In genomic region chr9:136971746-136972145, GRCh38 we compare ENCODE assay signal across 36 cellular contexts. TPM values are rescaled to one million over a fixed set of nuclear protein-coding genes. Genes with fewer than 3 reads are reported as not detected.
"Had no signal": no experiment of that assay in that cellular context is flagged by ENCODE, and none has a peak within 500 bp of the region (broad histone marks: within the 10 kb centered on the region; RNA-seq: fewer than 3 reads in every experiment).

No MANE protein-coding gene starts in this region.

- DNase-seq: activated B cell treated with CpG ODN at 0.5 μM for 24 hours; activated CD4-positive, alpha-beta memory T cell treated with anti-CD3 and anti-CD28 coated beads for 36 hours; activated CD4-positive, alpha-beta T cell treated with anti-CD3 and anti-CD28 coated beads for 4 hours; activated CD4-positive, alpha-beta T cell treated with anti-CD3 and anti-CD28 coated beads, Interleukin-2, amount 10 ng/mL, durations not matched to agents 24 days and 14 days; activated CD4-positive, alpha-beta T cell treated with anti-CD3 and anti-CD28 coated beads, Interleukin-2, amount 50 U/mL, for 1 hour; activated CD4-positive, alpha-beta T cell treated with anti-CD3 and anti-CD28 coated beads, Interleukin-2, amount 50 U/mL, for 4 hours; activated CD4-positive, CD25-positive, alpha-beta regulatory T cell treated with anti-CD3 and anti-CD28 coated beads, Interleukin-2, amount 50 U/mL, for 72 hours; activated CD8-positive, alpha-beta memory T cell treated with anti-CD3 and anti-CD28 coated beads, Interleukin-2, amount 50 U/mL, for 4 hours; activated CD8-positive, alpha-beta T cell treated with anti-CD3 and anti-CD28 coated beads for 36 hours; activated effector memory CD4-positive, alpha-beta T cell treated with anti-CD3 and anti-CD28 coated beads, Interleukin-2, amount 50 U/mL, for 16 hours; activated gamma-delta T cell treated with Interleukin-2 at 50 U/mL for 16 hours; activated naive CD4-positive, alpha-beta T cell; activated naive CD4-positive, alpha-beta T cell treated with anti-CD3 and anti-CD28 coated beads for 36 hours; activated naive CD4-positive, alpha-beta T cell treated with anti-CD3 and anti-CD28 coated beads, Interleukin-2, amount 50 U/mL, for 16 hours; activated naive CD8-positive, alpha-beta T cell treated with anti-CD3 and anti-CD28 coated beads for 36 hours; activated T-cell treated with anti-CD3 and anti-CD28 coated beads for 4 hours; activated T-cell treated with anti-CD3 and anti-CD28 coated beads, Interleukin-2, amount 50 U/mL, for 1 hour; activated T-cell treated with anti-CD3 and anti-CD28 coated beads, Interleukin-2, amount 50 U/mL, for 4 hours; activated T-cell treated with anti-CD3 and anti-CD28 coated beads, Interleukin-2, amount 50 U/mL, for 72 hours; adrenal gland; amniotic stem cell; aorta; body of pancreas; brain microvascular endothelial cell; central memory CD4-positive, alpha-beta T cell; cerebellar nuclear complex; T-helper 1 cell; T-helper 2 cell; T-helper 9 cell had no signal

- H3K27me3 ChIP-seq: adrenal gland, body of pancreas, brain microvascular endothelial cell, breast epithelium had no signal

- ATAC-seq: activated CD8-positive, alpha-beta T cell treated with anti-CD3 and anti-CD28 coated beads for 36 hours; activated naive CD4-positive, alpha-beta T cell treated with anti-CD3 and anti-CD28 coated beads, Interleukin-2, amount 50 U/mL, for 72 hours; activated T-cell treated with anti-CD3 and anti-CD28 coated beads, Interleukin-2, amount 50 U/mL, for 4 hours; activated T-cell treated with anti-CD3 and anti-CD28 coated beads, Interleukin-2, amount 50 U/mL, for 72 hours; activated T-helper 17 cell treated with anti-CD3 and anti-CD28 coated beads, Interleukin-2, amount 50 U/mL, for 72 hours; body of pancreas had no signal

- H3K4me3 ChIP-seq: adrenal gland, body of pancreas, breast epithelium had no signal

- H3K4me1 ChIP-seq: body of pancreas, breast epithelium had no signal

- H3K9me3 ChIP-seq: adrenal gland, body of pancreas, breast epithelium had no signal

- H3K27ac ChIP-seq: adrenal gland, body of pancreas, brain microvascular endothelial cell, breast epithelium, VCaP had no signal

- H3K36me3 ChIP-seq: adrenal gland, brain microvascular endothelial cell, breast epithelium had no signal

RNA-seq across cellular contexts. Expression of gene PTGDS, which starts 5.6 kb away (rescaled TPM):
- total RNA-seq: activated B cell treated with CpG ODN at 0.5 μM for 24 hours; activated CD4-positive, alpha-beta memory T cell treated with anti-CD3 and anti-CD28 coated beads for 36 hours; activated CD4-positive, alpha-beta T cell treated with anti-CD3 and anti-CD28 coated beads, Interleukin-2, amount 10 ng/mL, durations not matched to agents 24 days and 14 days; activated CD8-positive, alpha-beta memory T cell treated with anti-CD3 and anti-CD28 coated beads for 36 hours; activated CD8-positive, alpha-beta T cell treated with anti-CD3 and anti-CD28 coated beads for 36 hours; activated naive CD4-positive, alpha-beta T cell treated with anti-CD3 and anti-CD28 coated beads for 36 hours; activated naive CD4-positive, alpha-beta T cell treated with anti-CD3 and anti-CD28 coated beads, Interleukin-2, amount 50 U/mL, for 72 hours; activated naive CD8-positive, alpha-beta T cell treated with anti-CD3 and anti-CD28 coated beads for 36 hours; activated T-cell treated with anti-CD3 and anti-CD28 coated beads, Interleukin-2, amount 50 U/mL, for 72 hours had no signal

RNA-seq across cellular contexts. Expression of gene LCNL1, which starts 11.0 kb away (rescaled TPM):
- total RNA-seq: activated B cell treated with CpG ODN at 0.5 μM for 24 hours; activated CD4-positive, alpha-beta memory T cell treated with anti-CD3 and anti-CD28 coated beads for 36 hours; activated CD4-positive, alpha-beta T cell treated with anti-CD3 and anti-CD28 coated beads, Interleukin-2, amount 10 ng/mL, durations not matched to agents 24 days and 14 days; activated CD8-positive, alpha-beta T cell treated with anti-CD3 and anti-CD28 coated beads for 36 hours; activated naive CD4-positive, alpha-beta T cell treated with anti-CD3 and anti-CD28 coated beads for 36 hours; activated naive CD4-positive, alpha-beta T cell treated with anti-CD3 and anti-CD28 coated beads, Interleukin-2, amount 50 U/mL, for 72 hours; activated naive CD8-positive, alpha-beta T cell treated with anti-CD3 and anti-CD28 coated beads for 36 hours; activated T-cell treated with anti-CD3 and anti-CD28 coated beads, Interleukin-2, amount 50 U/mL, for 4 hours; activated T-cell treated with anti-CD3 and anti-CD28 coated beads, Interleukin-2, amount 50 U/mL, for 72 hours; activated T-helper 1 cell treated with anti-CD3 and anti-CD28 coated beads, Interleukin-12 subunit alpha, Interleukin-12 subunit beta, Interleukin-2, Interleukin-4 antibody, amounts not matched to agents 30 ng/mL and 10 ng/mL and 1 ng/mL, durations not matched to agents 14 hours and 24 hours and 36 hours; body of pancreas had no signal

RNA-seq across cellular contexts. Expression of gene LCN12, which starts 19.7 kb away (rescaled TPM):
- total RNA-seq: astrocyte had no signal

RNA-seq across cellular contexts. Expression of gene CLIC3, which starts 24.6 kb away (rescaled TPM):
- total RNA-seq: activated B cell treated with CpG ODN at 0.5 μM for 24 hours; activated CD4-positive, alpha-beta T cell treated with anti-CD3 and anti-CD28 coated beads, Interleukin-2, amount 10 ng/mL, durations not matched to agents 24 days and 14 days; activated CD8-positive, alpha-beta memory T cell treated with anti-CD3 and anti-CD28 coated beads for 36 hours; activated CD8-positive, alpha-beta T cell treated with anti-CD3 and anti-CD28 coated beads for 36 hours; activated naive CD4-positive, alpha-beta T cell treated with anti-CD3 and anti-CD28 coated beads for 36 hours; activated naive CD4-positive, alpha-beta T cell treated with anti-CD3 and anti-CD28 coated beads, Interleukin-2, amount 50 U/mL, for 72 hours; activated naive CD8-positive, alpha-beta T cell treated with anti-CD3 and anti-CD28 coated beads for 36 hours; activated T-helper 1 cell treated with anti-CD3 and anti-CD28 coated beads, Interleukin-12 subunit alpha, Interleukin-12 subunit beta, Interleukin-2, Interleukin-4 antibody, amounts not matched to agents 30 ng/mL and 10 ng/mL and 1 ng/mL, durations not matched to agents 14 hours and 24 hours and 36 hours had no signal
